Comparison of ENCODE assay signal across 1 cellular context in genomic region chr13:45178349-45179142, GRCh38.
TF ChIP-seq lines count a peak whose summit lies in the region.

No MANE protein-coding gene starts in this region.

TF ChIP-seq in HEK293, 187 proteins besides CTCF, POLR2A, EP300 and RAD21 (continued from another document and continues in another):
- TF ChIP-seq ZSCAN18 (tag by site-specific recombination; IDR thresholded peaks at IDR 0.05) (no peak), WT1 (tag by site-specific recombination; IDR thresholded peaks at IDR 0.05) (peak; percentile 71), SP7 (tag by site-specific recombination; IDR thresholded peaks at IDR 0.05) (peak; percentile 78), SCRT1 (tag by site-specific recombination; IDR thresholded peaks at IDR 0.05; ENCODE audit: borderline replicate concordance) (0 out of 2 replicates have a peak, but pooled peaks have one; percentile 21), RBAK (tag by site-specific recombination; IDR thresholded peaks at IDR 0.05) (no peak), ZBTB26 (tag by site-specific recombination; optimal IDR thresholded peaks at IDR 0.05) (no peak), ZNF175 (tag by site-specific recombination; IDR thresholded peaks at IDR 0.05) (no peak), ZNF621 (tag by site-specific recombination; IDR thresholded peaks at IDR 0.05) (no peak), ZNF302 (tag by site-specific recombination; IDR thresholded peaks at IDR 0.05; ENCODE audit: low read depth) (no peak), ZNF335 (tag by site-specific recombination; conservative IDR thresholded peaks at IDR 0.05) (peak; percentile 96), ZSCAN5A (tag by site-specific recombination; IDR thresholded peaks at IDR 0.05) (no peak), ZNF174 (tag by site-specific recombination; IDR thresholded peaks at IDR 0.05) (no peak), YY1 (tag by site-specific recombination; IDR thresholded peaks at IDR 0.05) (no peak), ZNF133 (tag by site-specific recombination; IDR thresholded peaks at IDR 0.05) (no peak), ZNF350 (tag by site-specific recombination; IDR thresholded peaks at IDR 0.05) (no peak), ZNF658 (tag by site-specific recombination; IDR thresholded peaks at IDR 0.05) (no peak), ZNF660 (tag by site-specific recombination; IDR thresholded peaks at IDR 0.05) (peak; percentile 71), ZNF701 (tag by site-specific recombination; IDR thresholded peaks at IDR 0.05) (no peak), PATZ1 (tag by site-specific recombination; IDR thresholded peaks at IDR 0.05) (peak; percentile 99), ZNF449 (tag by site-specific recombination; IDR thresholded peaks at IDR 0.05) (no peak; the same call in 1 of the 2 replicates), ZNF391 (tag by site-specific recombination; IDR thresholded peaks at IDR 0.05; ENCODE audit: borderline replicate concordance, low read depth) (peak; percentile 69), ZNF239 (tag by site-specific recombination; IDR thresholded peaks at IDR 0.05) (no peak), ZNF18 (tag by site-specific recombination; IDR thresholded peaks at IDR 0.05) (peak; percentile 78; the same call in 1 of the 2 replicates), ZNF521 (tag by site-specific recombination; IDR thresholded peaks at IDR 0.05) (no peak), ZBTB8A (tag by site-specific recombination; IDR thresholded peaks at IDR 0.05) (peak; percentile 50), SETDB1 (IDR thresholded peaks at IDR 0.05; ENCODE audit: insufficient read length, low read length) (no peak), ZNF169 (tag by site-specific recombination; IDR thresholded peaks at IDR 0.05) (no peak), ZNF19 (tag by site-specific recombination; IDR thresholded peaks at IDR 0.05; ENCODE audit: low read depth) (no peak), ZNF677 (tag by site-specific recombination; IDR thresholded peaks at IDR 0.05) (no peak), ZNF324 (tag by site-specific recombination; IDR thresholded peaks at IDR 0.05) (no peak; the same call in 1 of the 2 replicates), ZNF639 (tag by site-specific recombination; IDR thresholded peaks at IDR 0.05) (peak; percentile 81), TSHZ1 (tag by site-specific recombination; IDR thresholded peaks at IDR 0.05; ENCODE audit: borderline replicate concordance) (peak; percentile 89; the same call in 1 of the 2 replicates), SCRT2 (tag by site-specific recombination; IDR thresholded peaks at IDR 0.05) (no peak), ZNF362 (tag by site-specific recombination; IDR thresholded peaks at IDR 0.05) (peak; percentile 88; the same call in 1 of the 2 replicates), ZNF274 (IDR thresholded peaks at IDR 0.05; ENCODE audit: low read length) (no peak), ZNF274 (tag by site-specific recombination; IDR thresholded peaks at IDR 0.05; ENCODE audit: borderline replicate concordance) (no peak), GLIS2 (tag by site-specific recombination; IDR thresholded peaks at IDR 0.05) (peak; percentile 55; the same call in 1 of the 2 replicates), INSM2 (tag by site-specific recombination; IDR thresholded peaks at IDR 0.05) (peak; percentile 94), YY2 (tag by site-specific recombination; IDR thresholded peaks at IDR 0.05) (no peak), ZNF830 (tag by site-specific recombination; IDR thresholded peaks at IDR 0.05; ENCODE audit: low read depth) (no peak), ZNF423 (tag by site-specific recombination; IDR thresholded peaks at IDR 0.05) (no peak), PRDM6 (tag by site-specific recombination; IDR thresholded peaks at IDR 0.05) (peak; percentile 96), TRIM28 (IDR thresholded peaks at IDR 0.05; ENCODE audit: borderline replicate concordance, low read length) (no peak), ZNF248 (tag by site-specific recombination; IDR thresholded peaks at IDR 0.05) (no peak), ZNF394 (tag by site-specific recombination; IDR thresholded peaks at IDR 0.05; ENCODE audit: borderline replicate concordance) (peak; percentile 55; the same call in 1 of the 2 replicates), ZBTB21 (tag by site-specific recombination; IDR thresholded peaks at IDR 0.05) (peak; percentile 77)
